In genomic region chr10:58653139-58653538, GRCh38 we compare ENCODE assay signal across 1 cellular context.
TF ChIP-seq lines count a peak whose summit lies in the region.

No MANE protein-coding gene starts in this region.

TF ChIP-seq in H1, 55 proteins besides CTCF, POLR2A, EP300 and RAD21:
- TF ChIP-seq E2F6 (IDR thresholded peaks at IDR 0.05): no peak
- peak; percentile 45; the same call in 1 of the 2 replicates for TF ChIP-seq CEBPB (IDR thresholded peaks at IDR 0.05; ENCODE audit: low read depth, low read length)
TF ChIP-seq in H1: peak in this region for 1.
